ENCODE assay signal across 8 cellular contexts in the genomic region with DNA sequence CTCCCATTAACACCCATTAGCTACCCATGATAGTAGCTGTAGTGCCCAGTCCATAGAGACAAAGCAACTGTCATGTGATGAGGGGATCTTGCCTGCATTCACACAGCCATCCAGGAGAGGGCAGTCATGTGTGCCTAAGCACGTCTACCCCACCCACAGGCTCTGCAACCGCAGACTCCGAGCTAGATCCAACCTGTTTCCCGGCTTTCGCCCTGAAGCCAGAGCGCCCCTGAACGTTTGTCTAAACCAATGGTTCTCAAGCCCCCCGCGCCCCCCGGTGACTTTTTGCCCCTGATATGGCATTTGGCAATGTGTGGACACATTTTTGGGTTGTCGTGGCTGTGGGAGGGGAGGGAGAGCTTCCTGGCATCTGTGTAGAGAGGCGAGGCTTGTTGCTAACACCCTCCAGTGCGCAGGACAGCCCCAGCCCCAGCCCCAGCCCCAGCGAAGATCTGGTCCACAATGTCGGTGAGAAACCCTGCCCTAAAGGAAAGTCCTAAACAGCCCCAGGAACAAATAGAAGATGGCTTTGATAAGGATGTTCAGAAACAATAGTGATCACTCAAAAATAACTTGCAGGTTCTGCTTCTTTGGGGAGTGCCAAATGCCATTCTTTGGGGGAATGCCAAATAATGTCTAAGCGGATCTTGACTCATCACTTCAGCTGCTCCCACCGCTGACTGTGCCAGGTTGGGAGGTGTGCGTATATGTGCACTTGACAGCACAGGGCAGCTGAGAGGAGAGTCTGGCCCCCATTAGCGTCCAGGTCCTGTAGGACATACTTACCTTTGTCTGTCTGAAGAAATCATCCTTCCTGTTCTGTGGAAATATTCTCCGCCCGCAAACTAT. TPM values are rescaled to one million over a fixed set of nuclear protein-coding genes. Genes with fewer than 3 reads are reported as not detected.
A peak's percentile ranks its signal among the peaks of the same experiment; 100 is the strongest.
DNase-seq lines count a peak whose midpoint lies in the region; ATAC-seq and TF ChIP-seq lines count a peak whose summit lies in the region.

No MANE protein-coding gene starts in this region.

- TF ChIP-seq POLR2A in NB4 (IDR thresholded peaks at IDR 0.05; ENCODE audit: extremely low read depth, insufficient read length) = no peak
- TF ChIP-seq POLR2A in upper lobe of left lung (IDR thresholded peaks at IDR 0.05) = no peak

- TF ChIP-seq CTCF in GM10266 (IDR thresholded peaks at IDR 0.05; ENCODE audit: control insufficient read depth, insufficient read depth, low read depth, missing control alignments) (peak; percentile 84), NB4 (IDR thresholded peaks at IDR 0.05; ENCODE audit: low read depth, low read length) (peak; percentile 90), upper lobe of left lung (IDR thresholded peaks at IDR 0.05) (peak; percentile 84 to 97 (median 96))

- TF ChIP-seq EP300 in upper lobe of left lung (IDR thresholded peaks at IDR 0.05) = peak in 1 of 4 donors; percentile 50

- peak overlapping the region; percentile 57 to 87 (median 75) for H3K27ac ChIP-seq in upper lobe of left lung

- intact Hi-C loops in left cardiac atrium (cut with DNase I) = loop anchor here (1.0 to 5.0 kb wide), 3 partner anchors 72 to 190 kb away; partner anchors contain the start of gene CNN3 (in 1 of the 2)

- WGBS in upper lobe of left lung, 2 donors = 10 to 45% methylated on average over 9 to 21 of the region's 21 CpGs

- peak overlapping the region; percentile 63 for H3K9ac ChIP-seq in adipocyte (ENCODE audit: low read length)

- peaks cover 3% of the 10 kb centered on the region for H3K4me1 ChIP-seq in adipocyte (ENCODE audit: control insufficient read depth, insufficient read depth, low read length)
- peaks cover 6 to 19% (median 14%) of the 10 kb centered on the region in 4 donors for H3K4me1 ChIP-seq in upper lobe of left lung

- H3K9me3 ChIP-seq in adipocyte (ENCODE audit: control insufficient read depth, low read length) (no peaks in the 10 kb centered on the region), upper lobe of left lung (no peaks in the 10 kb centered on the region)

- DNase-seq in GM10266 (ENCODE audit: extremely low spot score) (peak; percentile 83), NB4 (ENCODE audit: low read depth) (peak; percentile 81), SKM-1 (lab: John Stamatoyannopoulos, UW; ENCODE audit: unreplicated experiment) (peak; percentile 88), adipocyte (ENCODE audit: low read depth) (peak; percentile 96), left cardiac atrium (peak; percentile 88), pons (ENCODE audit: low spot score) (peak; percentile 95), upper lobe of left lung (peak; percentile 66 to 93)

- no peak overlapping the region for H3K4me3 ChIP-seq in NB4 (ENCODE audit: low read depth, low read length)
- H3K4me3 ChIP-seq in adipocyte (ENCODE audit: low read length) = peak overlapping the region; percentile 71
- H3K4me3 ChIP-seq in upper lobe of left lung = peak overlapping the region in 3 of 4 donors; percentile 32 to 50 (median 49)

- ATAC-seq in HG02588 (IDR thresholded peaks at IDR 0.05; ENCODE audit: unreplicated experiment) (peak; percentile 99), left cardiac atrium (peak; percentile 92 to 95), upper lobe of left lung (ENCODE audit: low FRiP score in 2 of 2) (peak; percentile 96 to 98)

- no peaks in the 10 kb centered on the region for H3K36me3 ChIP-seq in adipocyte (ENCODE audit: control insufficient read depth, insufficient read depth, low read length, severe bottlenecking)
- no peaks in the 10 kb centered on the region for H3K36me3 ChIP-seq in upper lobe of left lung

- no peaks in the 10 kb centered on the region for H3K27me3 ChIP-seq in adipocyte (replicated peaks; ENCODE audit: control insufficient read depth, insufficient read depth, low read length)
- no peaks in the 10 kb centered on the region for H3K27me3 ChIP-seq in upper lobe of left lung

RNA-seq across cellular contexts. Expression of gene SLC44A3, which starts 34.5 kb away (rescaled TPM):
- 1 to 10 TPM; 3.7 to 5.4 TPM for total RNA-seq in left cardiac atrium
- 10 to 100 TPM in 5 of 6 donors, 1 to 10 TPM in 1; 6.3 to 24.2 (median 17.8) TPM for total RNA-seq in upper lobe of left lung
